18 cellular contexts compared by ENCODE assay signal in genomic region chr1:119740261-119740660, GRCh38. TPM values are rescaled to one million over a fixed set of nuclear protein-coding genes. Genes with fewer than 3 reads are reported as not detected.
DNase-seq lines count a peak whose midpoint lies in the region; ATAC-seq, FAIRE-seq and TF ChIP-seq lines count a peak whose summit lies in the region.
"Had no signal": no experiment of that assay in that cellular context is flagged by ENCODE, and none has a peak within 500 bp of the region (broad histone marks: within the 10 kb centered on the region; RNA-seq: fewer than 3 reads in every experiment).

No MANE protein-coding gene starts in this region.

- TF ChIP-seq POLR2A in H1 (IDR thresholded peaks at IDR 0.05; ENCODE audit: control extremely low read depth in 1 of 2, low read depth in 2 of 2, low read length in 2 of 2) = no peak

- H3F3A ChIP-seq in GM23338 (replicated peaks; ENCODE audit: low read depth) = peaks cover 53% of the 10 kb centered on the region

- H3K9me2 ChIP-seq in GM23338 (ENCODE audit: insufficient read depth) = no peaks in the 10 kb centered on the region

- ATAC-seq in GM23338 (no peak), HG03432 (IDR thresholded peaks at IDR 0.05; ENCODE audit: unreplicated experiment) (no peak)
- ATAC-seq: HCT116 had no signal

- no peak for FAIRE-seq in H1 (lab: Jason Lieb, UNC)
- FAIRE-seq: G401.6, GM12891, H54 had no signal

- no peak for TF ChIP-seq RAD21 in H1 (IDR thresholded peaks at IDR 0.05 in 1 of 2, conservative IDR thresholded peaks at IDR 0.05 in 1 of 2; ENCODE audit: low read depth in 2 of 2, low read length in 2 of 2)

- H3K36me3 ChIP-seq in GM23338 (ENCODE audit: insufficient read depth) (peaks cover 51% of the 10 kb centered on the region), H1 (ENCODE audit: control insufficient read depth in 2 of 4, insufficient read depth in 4 of 4, low read length in 3 of 4) (peaks cover 47 to 95% (median 75%) of the 10 kb centered on the region in 4 experiments), neuronal stem cell (replicated peaks in 1 of 2; ENCODE audit: control insufficient read depth in 2 of 2, insufficient read depth in 2 of 2, low read length in 2 of 2) (peaks cover 83 to 93% of the 10 kb centered on the region in 2 donors)

- peak overlapping the region; percentile 57; the same call in 1 of the 2 replicates for H3K27ac ChIP-seq in GM23338 (ENCODE audit: low read depth)
- no peak overlapping the region for H3K27ac ChIP-seq in H1 (ENCODE audit: low read depth, low read length)
- no peak overlapping the region for H3K27ac ChIP-seq in neuronal stem cell (replicated peaks; ENCODE audit: low read length)
- H3K27ac ChIP-seq: BLaER1 treated with 17β-estradiol and CSF1 and Interleukin-3, amounts not matched to agents 10 nM and 100 nM; HL-60 had no signal

- H2AFZ ChIP-seq in GM23338 (no peak overlapping the region), H1 (ENCODE audit: low read length) (no peak overlapping the region), neuronal stem cell (ENCODE audit: low read length) (no peak overlapping the region)

- no peak overlapping the region for H2BK120ac ChIP-seq in H1 (replicated peaks; ENCODE audit: low read depth, low read length)
- no peak overlapping the region for H2BK120ac ChIP-seq in neuronal stem cell (ENCODE audit: low read depth, low read length)

- no peak overlapping the region for H2BK20ac ChIP-seq in H1 (ENCODE audit: low read length)

- H3K9me3 Mint-ChIP-seq in GM23338 (no peaks in the 10 kb centered on the region), CD14-positive monocyte (no peaks in the 10 kb centered on the region)
- H3K9me3 Mint-ChIP-seq: CD4-positive, alpha-beta T cell had no signal

- TF ChIP-seq CTCF in GM23338 (conservative IDR thresholded peaks at IDR 0.05; ENCODE audit: low read depth in 2 of 2) = no peak
- TF ChIP-seq CTCF in H1 (IDR thresholded peaks at IDR 0.05; ENCODE audit: control extremely low read depth in 1 of 3, insufficient read depth in 1 of 3, low read depth in 1 of 3, low read length in 3 of 3) = no peak
- no peak for TF ChIP-seq CTCF in CD14-positive monocyte (IDR thresholded peaks at IDR 0.05)

- H3K27me3 Mint-ChIP-seq in GM23338 (ENCODE audit: insufficient read depth, low read depth, poor library complexity) = peaks cover 24% of the 10 kb centered on the region
- peaks cover 0 to 3% (median 3%) of the 10 kb centered on the region in 3 donors for H3K27me3 Mint-ChIP-seq in CD14-positive monocyte (ENCODE audit: low read depth in 3 of 3)
- H3K27me3 Mint-ChIP-seq: CD4-positive, alpha-beta T cell had no signal

- H3K79me1 ChIP-seq in H1 (ENCODE audit: low read depth, low read length) (peaks cover 2% of the 10 kb centered on the region; the same call in 1 of the 2 replicates), neuronal stem cell (ENCODE audit: low read depth, low read length) (no peaks in the 10 kb centered on the region)

- peak overlapping the region; percentile 68; the same call in 1 of the 2 replicates for H4K8ac ChIP-seq in H1 (ENCODE audit: extremely low read depth, insufficient read depth, low read length)
- H4K8ac ChIP-seq in neuronal stem cell (ENCODE audit: low read depth, low read length) = no peak overlapping the region

- H4K20me1 ChIP-seq in GM23338 (replicated peaks; ENCODE audit: insufficient read depth) (peaks cover 31% of the 10 kb centered on the region), H1 (replicated peaks in 1 of 2; ENCODE audit: control insufficient read depth in 1 of 2, insufficient read depth in 2 of 2, low read length in 2 of 2) (peaks cover 14 to 30% of the 10 kb centered on the region in 2 experiments)

- H2BK5ac ChIP-seq in H1 (ENCODE audit: low read depth, low read length) (no peak overlapping the region), neuronal stem cell (ENCODE audit: low read length) (no peak overlapping the region)

- TF ChIP-seq EP300 in H1 (IDR thresholded peaks at IDR 0.05; ENCODE audit: borderline replicate concordance in 1 of 2, low read depth in 2 of 2, low read length in 2 of 2) = no peak

- H3K9me3 ChIP-seq in H1 (ENCODE audit: insufficient read depth in 2 of 2, low read depth in 1 of 2, low read length in 1 of 2) (no peaks in the 10 kb centered on the region), neuronal stem cell (replicated peaks in 1 of 2; ENCODE audit: control insufficient read depth in 2 of 2, insufficient read depth in 1 of 2, low read depth in 1 of 2, low read length in 2 of 2) (peaks cover 0 to 1% of the 10 kb centered on the region in 2 donors)
- H3K9me3 ChIP-seq: BLaER1 treated with 17β-estradiol and CSF1 and Interleukin-3, amounts not matched to agents 10 nM and 100 nM had no signal

- no peak overlapping the region for H3K56ac ChIP-seq in H1 (replicated peaks; ENCODE audit: insufficient read length, low read depth, low read length)

- CTCF ChIA-PET in H1 (lab: Charles Lee; ENCODE audit: partially characterized antibody) = interaction anchor here (0.8 to 1.8 kb wide), 4 partner anchors 11 to 189 kb away, joined by 3 to 4 read pairs (median 4); no protein-coding TSS in a partner anchor

- intact Hi-C loops in CD14-positive monocyte (cut with micrococcal nuclease) = no loop called here

- H2BK15ac ChIP-seq in H1 (ENCODE audit: low read length) (no peak overlapping the region), neuronal stem cell (ENCODE audit: low read length) (no peak overlapping the region)

- H3K4me3 ChIP-seq in GM23338 (no peak overlapping the region), H1 (ENCODE audit: extremely low read depth in 1 of 4, insufficient read depth in 2 of 4, low read depth in 3 of 4, low read length in 4 of 4) (no peak overlapping the region), neuronal stem cell (ENCODE audit: low read length in 2 of 2) (no peak overlapping the region)
- H3K4me3 ChIP-seq: BLaER1 treated with 17β-estradiol and CSF1 and Interleukin-3, amounts not matched to agents 10 nM and 100 nM had no signal

- no peaks in the 10 kb centered on the region; the same call in 1 of the 2 replicates for H3K79me2 ChIP-seq in GM23338 (replicated peaks; ENCODE audit: insufficient read depth)
- no peaks in the 10 kb centered on the region for H3K79me2 ChIP-seq in H1 (ENCODE audit: control insufficient read depth in 1 of 2, insufficient read depth in 2 of 2, low read length in 2 of 2)

- H4K91ac ChIP-seq in H1 (replicated peaks; ENCODE audit: insufficient read length, low read length) = no peak overlapping the region
- H4K91ac ChIP-seq in neuronal stem cell (ENCODE audit: low read depth, low read length, poor library complexity) = peak overlapping the region; percentile 14

- H3K4me1 Mint-ChIP-seq in GM23338 (peaks cover 21% of the 10 kb centered on the region), CD14-positive monocyte (peaks cover 6% of the 10 kb centered on the region)

- H2AK5ac ChIP-seq in H1 (ENCODE audit: low read depth, low read length) = no peak overlapping the region
- H2AK5ac ChIP-seq in neuronal stem cell (ENCODE audit: low read depth, low read length) = no peak overlapping the region

- no peak overlapping the region for H3K4me3 Mint-ChIP-seq in GM23338
- no peak overlapping the region for H3K4me3 Mint-ChIP-seq in CD14-positive monocyte
- H3K4me3 Mint-ChIP-seq: CD4-positive, alpha-beta T cell had no signal

- H3K27ac Mint-ChIP-seq in GM23338 (no peak overlapping the region), CD14-positive monocyte (no peak overlapping the region)
- H3K27ac Mint-ChIP-seq: CD4-positive, alpha-beta T cell had no signal

- H3K27me3 ChIP-seq in GM23338 (ENCODE audit: insufficient read depth) (no peaks in the 10 kb centered on the region), H1 (replicated peaks in 1 of 4; ENCODE audit: control insufficient read depth in 3 of 4, extremely low read depth in 1 of 4, insufficient read depth in 3 of 4, low read length in 3 of 4) (no peaks in the 10 kb centered on the region), neuronal stem cell (ENCODE audit: control insufficient read depth in 3 of 3, insufficient read depth in 3 of 3, low read depth in 1 of 3, low read length in 3 of 3) (no peaks in the 10 kb centered on the region)
- H3K27me3 ChIP-seq: BLaER1 treated with 17β-estradiol and CSF1 and Interleukin-3, amounts not matched to agents 10 nM and 100 nM had no signal

- POLR2A ChIA-PET in H1 (lab: Charles Lee; ENCODE audit: partially characterized antibody) = interaction anchor here (21.6 to 30.7 kb wide), 2 partner anchors 11 to 26 kb away, joined by 362 to 425 read pairs; partner anchors contain the start of gene PHGDH

- no peak overlapping the region for H2BK12ac ChIP-seq in H1 (ENCODE audit: low read depth, low read length)
- no peak overlapping the region for H2BK12ac ChIP-seq in neuronal stem cell (ENCODE audit: low read length)

- H3K36me3 Mint-ChIP-seq in GM23338 (ENCODE audit: low read depth) (peaks cover 97% of the 10 kb centered on the region), CD14-positive monocyte (peaks cover 19 to 32% of the 10 kb centered on the region in 2 donors)

- H3K4me1 ChIP-seq in GM23338 (ENCODE audit: insufficient read depth) (peaks cover 5% of the 10 kb centered on the region; the same call in 1 of the 2 replicates), H1 (replicated peaks in 1 of 4; ENCODE audit: control insufficient read depth in 3 of 4, insufficient read depth in 4 of 4, low read length in 3 of 4) (no peaks in the 10 kb centered on the region; a peak in 1 of 7 replicates), neuronal stem cell (ENCODE audit: control insufficient read depth in 2 of 2, insufficient read depth in 1 of 2, low read depth in 1 of 2, low read length in 2 of 2) (peaks cover 0 to 15% of the 10 kb centered on the region in 2 donors)

- H4K5ac ChIP-seq in H1 (ENCODE audit: insufficient read length, low read depth, low read length) = no peak overlapping the region

- H3K9ac ChIP-seq in H1 (replicated peaks in 1 of 4; ENCODE audit: extremely low read depth in 1 of 4, low read depth in 3 of 4, low read length in 3 of 4) (no peak overlapping the region), neuronal stem cell (ENCODE audit: low read depth, low read length, poor library complexity) (no peak overlapping the region)
- H3K9ac ChIP-seq: BLaER1 treated with 17β-estradiol and CSF1 and Interleukin-3, amounts not matched to agents 10 nM and 100 nM had no signal

- no peak for DNase-seq in GM23338 (ENCODE audit: low spot score)
- DNase-seq in H1 (ENCODE audit: low read depth in 1 of 2, low spot score in 2 of 2) = no peak
- no peak for DNase-seq in neuronal stem cell (ENCODE audit: low spot score)
- DNase-seq in ureter (ENCODE audit: low spot score) = peak; percentile 32
- DNase-seq in CD14-positive monocyte (ENCODE audit: low spot score) = no peak
- no peak for DNase-seq in GM19238 (ENCODE audit: insufficient read length, low spot score)
- DNase-seq: ACHN; CD4-positive, alpha-beta T cell; DMS79 treated with DMSO at 0.1 percent for 48 hours; EL had no signal

- H3K18ac ChIP-seq in H1 (ENCODE audit: extremely low read depth, low read length) = no peak overlapping the region
- H3K18ac ChIP-seq in neuronal stem cell (ENCODE audit: low read length) = no peak overlapping the region

- H3K4ac ChIP-seq in H1 (replicated peaks; ENCODE audit: insufficient read length, low read depth, low read length) (no peak overlapping the region), neuronal stem cell (ENCODE audit: low read length) (no peak overlapping the region)

- H3K14ac ChIP-seq in H1 (ENCODE audit: insufficient read length) (no peak overlapping the region), neuronal stem cell (ENCODE audit: low read length) (no peak overlapping the region)

- H3K23ac ChIP-seq in H1 (ENCODE audit: insufficient read length) (no peak overlapping the region), neuronal stem cell (ENCODE audit: low read depth, low read length, poor library complexity) (no peak overlapping the region)

- 0 out of 2 replicates have a peak, but pooled peaks cover 1% of the 10 kb centered on the region for H3K23me2 ChIP-seq in H1 (ENCODE audit: low read depth, low read length)

- WGBS in H1 (ENCODE audit: extremely low coverage in 1 of 2, insufficient coverage in 1 of 2, insufficient read length in 1 of 2, insufficient replicate concordance in 2 of 2, low coverage in 1 of 2, low lambda C conversion rate in 2 of 2, missing lambda C conversion rate in 1 of 2), 2 experiments = 89% methylated on average over 1 of the region's 2 CpGs; no CpG with 5 or more reads in 1 of the 2 experiments
- no CpG with 5 or more reads among the region's 2 CpGs for WGBS in neuronal stem cell (ENCODE audit: extremely low coverage in 2 of 2, insufficient read length in 2 of 2, insufficient replicate concordance in 1 of 2), 2 donors

- H3K4me2 ChIP-seq in GM23338 (no peak overlapping the region), H1 (ENCODE audit: insufficient read depth in 1 of 2, low read depth in 2 of 2, low read length in 2 of 2) (no peak overlapping the region), neuronal stem cell (ENCODE audit: insufficient read depth, low read length, poor library complexity, severe bottlenecking) (no peak overlapping the region)
- H3K4me2 ChIP-seq: BLaER1 treated with 17β-estradiol and CSF1 and Interleukin-3, amounts not matched to agents 10 nM and 100 nM had no signal

RNA-seq across cellular contexts. Expression of gene HMGCS2, which starts 28.4 kb away (rescaled TPM):
- total RNA-seq in GM23338 (2014; rRNA removed; shearing (Covaris generic)) = not detected in 2 replicates
- polyA plus RNA-seq in GM23338 (2016; fragmentation: Nextera tagmentation; extraction: Ambion mirVana) (not detected in 2 replicates), H1 (2011; rRNA removed) (not detected in 2 replicates), CD14-positive monocyte (not detected)
- not detected in 2 replicates for total RNA-seq in H1 (2021; fragmentation: NEBNext Ultra II Directional; extraction: Animal tissue kit (Norgen Biotek cat#: 25700))
- not detected for polyA plus RNA-seq in H1 (2011; cell fraction: cytosol; rRNA removed)
- not detected for polyA plus RNA-seq in H1 (2011; cell fraction: nucleus; rRNA removed)
- polyA plus RNA-seq in H1 (2012, experiment 1 of 2) = not detected in 4 replicates
- polyA plus RNA-seq in H1 (2012, experiment 2 of 2) = not detected
- polyA plus RNA-seq in H1 (2013, experiment 1 of 2) = not detected
- not detected for polyA plus RNA-seq in H1 (2013, experiment 2 of 2)
- not detected in 2 replicates for polyA minus RNA-seq in H1 (2011; rRNA and poly(A)+ RNA removed)
- polyA minus RNA-seq in H1 (2011; cell fraction: cytosol; rRNA and poly(A)+ RNA removed) = not detected
- not detected for polyA minus RNA-seq in H1 (2011; cell fraction: nucleus; rRNA and poly(A)+ RNA removed)
- 0.06 TPM for polyA plus RNA-seq in neuronal stem cell (2013, experiment 1 of 2)
- polyA plus RNA-seq in neuronal stem cell (2013, experiment 2 of 2) = 0.14 TPM
- total RNA-seq in ureter = 305 TPM
- total RNA-seq: A172; CD4-positive, alpha-beta T cell had no signal

RNA-seq across cellular contexts. Expression of gene PHGDH, which starts 28.5 kb away (rescaled TPM):
- total RNA-seq in GM23338 (2014; rRNA removed; shearing (Covaris generic)) = 816 and 885 TPM in 2 replicates
- 612 and 652 TPM in 2 replicates for polyA plus RNA-seq in GM23338 (2016; fragmentation: Nextera tagmentation; extraction: Ambion mirVana)
- 674 and 687 TPM in 2 replicates for total RNA-seq in H1 (2021; fragmentation: NEBNext Ultra II Directional; extraction: Animal tissue kit (Norgen Biotek cat#: 25700))
- polyA plus RNA-seq in H1 (2011; rRNA removed) = 358 and 537 TPM in 2 replicates
- polyA plus RNA-seq in H1 (2011; cell fraction: cytosol; rRNA removed) = 435 TPM
- polyA plus RNA-seq in H1 (2011; cell fraction: nucleus; rRNA removed) = 524 TPM
- 723 to 793 TPM (median 760 TPM) in 4 replicates for polyA plus RNA-seq in H1 (2012, experiment 1 of 2)
- polyA plus RNA-seq in H1 (2012, experiment 2 of 2) = 849 TPM
- 237 TPM for polyA plus RNA-seq in H1 (2013, experiment 1 of 2)
- polyA plus RNA-seq in H1 (2013, experiment 2 of 2) = 221 TPM
- 445 and 464 TPM in 2 replicates for polyA minus RNA-seq in H1 (2011; rRNA and poly(A)+ RNA removed)
- 207 TPM for polyA minus RNA-seq in H1 (2011; cell fraction: cytosol; rRNA and poly(A)+ RNA removed)
- 241 TPM for polyA minus RNA-seq in H1 (2011; cell fraction: nucleus; rRNA and poly(A)+ RNA removed)
- polyA plus RNA-seq in neuronal stem cell (2013, experiment 1 of 2) = 124 TPM
- 118 TPM for polyA plus RNA-seq in neuronal stem cell (2013, experiment 2 of 2)
- total RNA-seq in ureter = 195 TPM
- under 1 TPM; 0.20 to 0.44 TPM for polyA plus RNA-seq in CD14-positive monocyte

Comparison
In these comparisons a context has a peak if more than half of its experiments do, and no peak if none do; other contexts are left out.
1. RNA of gene HMGCS2, which starts 28.4 kb away (total RNA-seq): 305 TPM in ureter (single experiment); not detected in GM23338 and not detected in H1; every median in the first group is over 100 times any median in the second.